In genomic region chr21:17668479-17668878, GRCh38 we compare ENCODE assay signal across 34 cellular contexts.
"Had no signal": no experiment of that assay in that cellular context is flagged by ENCODE, and none has a peak within 500 bp of the region (broad histone marks: within the 10 kb centered on the region; RNA-seq: fewer than 3 reads in every experiment).

No MANE protein-coding gene starts in this region.

- H3K9me3 ChIP-seq: ascending aorta, breast epithelium, colonic mucosa, esophagus squamous epithelium, gastroesophageal sphincter, heart right ventricle had no signal

- H3K27ac Mint-ChIP-seq: activated B cell treated with CpG ODN at 0.5 μM for 24 hours; activated CD8-positive, alpha-beta memory T cell treated with anti-CD3 and anti-CD28 coated beads, Interleukin-2, amount 10 ng/mL, durations not matched to agents 7 days and 5 days; activated CD8-positive, alpha-beta T cell treated with anti-CD3 and anti-CD28 coated beads, Interleukin-2, amount 10 ng/mL, durations not matched to agents 7 days and 5 days; activated naive CD4-positive, alpha-beta T cell treated with anti-CD3 and anti-CD28 coated beads, Interleukin-2, amount 10 ng/mL, durations not matched to agents 7 days and 5 days; activated naive CD8-positive, alpha-beta T cell treated with anti-CD3 and anti-CD28 coated beads, Interleukin-2, amount 10 ng/mL, durations not matched to agents 7 days and 5 days; activated T-helper 1 cell treated with anti-CD3 and anti-CD28 coated beads, Interleukin-12 subunit alpha, Interleukin-12 subunit beta, Interleukin-2, Interleukin-4 antibody, amounts not matched to agents 30 ng/mL and 10 ng/mL and 1 ng/mL, durations not matched to agents 14 hours and 24 hours and 36 hours; activated T-helper 2 cell treated with anti-CD3 and anti-CD28 coated beads, Interferon-gamma antibody, Interleukin-2, Interleukin-4, amounts not matched to agents 10 μg/mL and 5 μg/mL and 100 μg/mL, durations not matched to agents 14 hours and 24 hours and 36 hours; T-helper 17 cell; T-helper 2 cell treated with Interferon-gamma antibody and Interleukin-4, amounts not matched to agents 5 μg/mL and 100 μg/mL, for 36 hours had no signal

- ATAC-seq: activated CD4-positive, CD25-positive, alpha-beta regulatory T cell treated with anti-CD3 and anti-CD28 coated beads, Interleukin-2, amount 50 U/mL, for 24 hours; activated CD8-positive, alpha-beta memory T cell treated with anti-CD3 and anti-CD28 coated beads, Interleukin-2, amount 10 ng/mL, durations not matched to agents 7 days and 5 days; activated CD8-positive, alpha-beta T cell treated with anti-CD3 and anti-CD28 coated beads, Interleukin-2, amount 10 ng/mL, durations not matched to agents 7 days and 5 days; activated naive CD4-positive, alpha-beta T cell treated with anti-CD3 and anti-CD28 coated beads, Interleukin-2, amount 50 U/mL, for 72 hours; gastroesophageal sphincter; heart right ventricle; T-helper 17 cell had no signal

- H3K4me1 Mint-ChIP-seq: activated B cell treated with CpG ODN at 0.5 μM for 24 hours; activated naive CD4-positive, alpha-beta T cell treated with anti-CD3 and anti-CD28 coated beads, Interleukin-2, amount 10 ng/mL, durations not matched to agents 7 days and 5 days had no signal

- H3K27ac ChIP-seq: ascending aorta, breast epithelium, cardiac muscle cell, colonic mucosa, epithelial cell of prostate, esophagus squamous epithelium, gastroesophageal sphincter, heart right ventricle, WERI-Rb-1 had no signal

- DNase-seq: activated B cell treated with CpG ODN at 0.5 μM for 24 hours; activated CD4-positive, alpha-beta T cell treated with anti-CD3 and anti-CD28 coated beads for 48 hours; activated CD4-positive, alpha-beta T cell treated with anti-CD3 and anti-CD28 coated beads, Interleukin-2, amount 50 U/mL, for 1 hour; activated CD4-positive, alpha-beta T cell treated with anti-CD3 and anti-CD28 coated beads, Interleukin-2, amount 50 U/mL, for 48 hours; activated CD8-positive, alpha-beta memory T cell treated with anti-CD3 and anti-CD28 coated beads, Interleukin-2, amount 10 ng/mL, durations not matched to agents 7 days and 5 days; activated CD8-positive, alpha-beta memory T cell treated with anti-CD3 and anti-CD28 coated beads, Interleukin-2, amount 50 U/mL, for 4 hours; activated CD8-positive, alpha-beta T cell treated with anti-CD3 and anti-CD28 coated beads, Interleukin-2, amount 10 ng/mL, durations not matched to agents 7 days and 5 days; activated effector memory CD4-positive, alpha-beta T cell treated with anti-CD3 and anti-CD28 coated beads, Interleukin-2, amount 50 U/mL, for 16 hours; activated naive CD4-positive, alpha-beta T cell; activated naive CD4-positive, alpha-beta T cell treated with anti-CD3 and anti-CD28 coated beads, Interleukin-2, amount 10 ng/mL, durations not matched to agents 7 days and 5 days; activated naive CD8-positive, alpha-beta T cell treated with anti-CD3 and anti-CD28 coated beads, Interleukin-2, amount 10 ng/mL, durations not matched to agents 7 days and 5 days; activated T-cell treated with anti-CD3 and anti-CD28 coated beads, Interleukin-2, amount 50 U/mL, for 1 hour; activated T-cell treated with anti-CD3 and anti-CD28 coated beads, Interleukin-2, amount 50 U/mL, for 48 hours; central memory CD4-positive, alpha-beta T cell; cerebellar nuclear complex; colonic mucosa; effector CD8-positive, alpha-beta T cell; esophagus squamous epithelium; foreskin melanocyte; heart right ventricle; T-helper 17 cell; T1000; WERI-Rb-1 had no signal

- H3K36me3 ChIP-seq: ascending aorta, breast epithelium, cardiac muscle cell, colonic mucosa, esophagus squamous epithelium, gastroesophageal sphincter, heart right ventricle, WERI-Rb-1 had no signal

- H3K4me3 Mint-ChIP-seq: activated B cell treated with CpG ODN at 0.5 μM for 24 hours; activated CD8-positive, alpha-beta memory T cell treated with anti-CD3 and anti-CD28 coated beads, Interleukin-2, amount 10 ng/mL, durations not matched to agents 7 days and 5 days; activated CD8-positive, alpha-beta T cell treated with anti-CD3 and anti-CD28 coated beads, Interleukin-2, amount 10 ng/mL, durations not matched to agents 7 days and 5 days; activated naive CD4-positive, alpha-beta T cell treated with anti-CD3 and anti-CD28 coated beads, Interleukin-2, amount 10 ng/mL, durations not matched to agents 7 days and 5 days; activated naive CD8-positive, alpha-beta T cell treated with anti-CD3 and anti-CD28 coated beads, Interleukin-2, amount 10 ng/mL, durations not matched to agents 7 days and 5 days; activated T-helper 1 cell treated with anti-CD3 and anti-CD28 coated beads, Interleukin-12 subunit alpha, Interleukin-12 subunit beta, Interleukin-2, Interleukin-4 antibody, amounts not matched to agents 30 ng/mL and 10 ng/mL and 1 ng/mL, durations not matched to agents 14 hours and 24 hours and 36 hours; brain; T-helper 17 cell; T-helper 2 cell treated with Interferon-gamma antibody and Interleukin-4, amounts not matched to agents 5 μg/mL and 100 μg/mL, for 36 hours had no signal

- H3K4me1 ChIP-seq: ascending aorta, colonic mucosa, gastroesophageal sphincter, heart right ventricle had no signal

- H3K9me3 Mint-ChIP-seq: activated B cell treated with CpG ODN at 0.5 μM for 24 hours; activated naive CD4-positive, alpha-beta T cell treated with anti-CD3 and anti-CD28 coated beads, Interleukin-2, amount 10 ng/mL, durations not matched to agents 7 days and 5 days; activated naive CD4-positive, alpha-beta T cell treated with anti-CD3 and anti-CD28 coated beads, Interleukin-2, amount 50 U/mL, for 72 hours; activated naive CD8-positive, alpha-beta T cell treated with anti-CD3 and anti-CD28 coated beads, Interleukin-2, amount 10 ng/mL, durations not matched to agents 7 days and 5 days; activated T-helper 1 cell treated with anti-CD3 and anti-CD28 coated beads, Interleukin-12 subunit alpha, Interleukin-12 subunit beta, Interleukin-2, Interleukin-4 antibody, amounts not matched to agents 30 ng/mL and 10 ng/mL and 1 ng/mL, durations not matched to agents 14 hours and 24 hours and 36 hours; activated T-helper 2 cell treated with anti-CD3 and anti-CD28 coated beads, Interferon-gamma antibody, Interleukin-2, Interleukin-4, amounts not matched to agents 10 μg/mL and 5 μg/mL and 100 μg/mL, durations not matched to agents 14 hours and 24 hours and 36 hours; brain; T-helper 2 cell treated with Interferon-gamma antibody and Interleukin-4, amounts not matched to agents 5 μg/mL and 100 μg/mL, for 36 hours had no signal

- H3K27me3 ChIP-seq: ascending aorta, breast epithelium, cardiac muscle cell, colonic mucosa, esophagus squamous epithelium, gastroesophageal sphincter had no signal

- H3K27me3 Mint-ChIP-seq: brain had no signal

- H3K36me3 Mint-ChIP-seq: activated CD8-positive, alpha-beta memory T cell treated with anti-CD3 and anti-CD28 coated beads, Interleukin-2, amount 10 ng/mL, durations not matched to agents 7 days and 5 days; activated naive CD4-positive, alpha-beta T cell treated with anti-CD3 and anti-CD28 coated beads, Interleukin-2, amount 10 ng/mL, durations not matched to agents 7 days and 5 days; activated naive CD4-positive, alpha-beta T cell treated with anti-CD3 and anti-CD28 coated beads, Interleukin-2, amount 50 U/mL, for 72 hours; activated naive CD8-positive, alpha-beta T cell treated with anti-CD3 and anti-CD28 coated beads, Interleukin-2, amount 10 ng/mL, durations not matched to agents 7 days and 5 days; brain had no signal

- H3K4me3 ChIP-seq: ascending aorta, breast epithelium, cardiac muscle cell, colonic mucosa, esophagus squamous epithelium, gastroesophageal sphincter, heart right ventricle had no signal
